In genomic region chr20:11054266-11055025, GRCh38 we compare ENCODE assay signal across 17 cellular contexts.
DNase-seq lines count a peak whose midpoint lies in the region; ATAC-seq and TF ChIP-seq lines count a peak whose summit lies in the region.
"Had no signal": no experiment of that assay in that cellular context is flagged by ENCODE, and none has a peak within 500 bp of the region (broad histone marks: within the 10 kb centered on the region; RNA-seq: fewer than 3 reads in every experiment).

No MANE protein-coding gene starts in this region.

- no peak overlapping the region for H2AK5ac ChIP-seq in mesendoderm (ENCODE audit: low read length)

- no peak overlapping the region for H4K8ac ChIP-seq in mesendoderm (ENCODE audit: low read depth, low read length)

- no peak for TF ChIP-seq CTCF in foreskin fibroblast (IDR thresholded peaks at IDR 0.05; ENCODE audit: low read depth, low read length)

- H3K36me3 ChIP-seq in mesendoderm (ENCODE audit: control insufficient read depth, insufficient read depth, low read length) = no peaks in the 10 kb centered on the region

- H3K4me2 ChIP-seq in mesendoderm (ENCODE audit: low read length) = no peak overlapping the region

- H3K4ac ChIP-seq in mesendoderm (ENCODE audit: low read depth, low read length) = no peak overlapping the region

- no peak overlapping the region for H2BK15ac ChIP-seq in mesendoderm (replicated peaks; ENCODE audit: low read depth)

- no peak overlapping the region for H2BK5ac ChIP-seq in mesendoderm (ENCODE audit: low read length)

- H3K4me1 ChIP-seq in mesendoderm (ENCODE audit: control insufficient read depth, low read depth, low read length) = no peaks in the 10 kb centered on the region

- DNase-seq in Right ventricle myocardium inferior (ENCODE audit: missing footprints) (peak; percentile 42), left ventricle myocardium superior (no peak), glomerular visceral epithelial cell (ENCODE audit: extremely low spot score) (peak; percentile 79), mesendoderm (peak; percentile 19), foreskin fibroblast (no peak), cerebellar nuclear complex (lab: John Stamatoyannopoulos, UW) (no peak), NCI-H1105 treated with DMSO at 0.1 percent for 48 hours (lab: John Stamatoyannopoulos, UW) (no peak)
- DNase-seq: AML-193; C1 segment of cervical spinal cord; CD8-positive, alpha-beta T cell; Karpas-422; MV-4-11; NCI-H187; NCI-H446; NCI-H69 had no signal

- no peaks in the 10 kb centered on the region for H3K27me3 ChIP-seq in mesendoderm (ENCODE audit: insufficient read depth, low read length, poor library complexity)

- no peak overlapping the region for H3K18ac ChIP-seq in mesendoderm (ENCODE audit: low read length)

- no peaks in the 10 kb centered on the region for H3K79me1 ChIP-seq in mesendoderm (ENCODE audit: low read length)

- H3K56ac ChIP-seq in mesendoderm (ENCODE audit: low read length) = no peak overlapping the region

- H3K4me3 ChIP-seq in mesendoderm (ENCODE audit: low read length) (no peak overlapping the region), foreskin fibroblast (ENCODE audit: low read depth in 1 of 2, low read length in 2 of 2) (no peak overlapping the region)

- H3K23ac ChIP-seq in mesendoderm (ENCODE audit: low read length) = no peak overlapping the region

- no peak overlapping the region for H4K5ac ChIP-seq in mesendoderm (ENCODE audit: low read length)

- ATAC-seq in Right ventricle myocardium inferior (no peak), left ventricle myocardium superior (no peak), GM19452 (IDR thresholded peaks at IDR 0.05; ENCODE audit: unreplicated experiment) (no peak)
- ATAC-seq: CD8-positive, alpha-beta T cell had no signal

- H2BK120ac ChIP-seq in mesendoderm (ENCODE audit: low read depth, low read length) = no peak overlapping the region

- no CpG with 5 or more reads among the region's 8 CpGs for WGBS in mesendoderm (ENCODE audit: extremely low coverage, insufficient coverage, low lambda C conversion rate)

- no peak overlapping the region for H3K27ac ChIP-seq in mesendoderm (ENCODE audit: low read depth, low read length)
- H3K27ac ChIP-seq: 22Rv1 had no signal

- intact Hi-C loops in Right ventricle myocardium inferior (cut with DNase I) (no loop called here), left ventricle myocardium superior (cut with micrococcal nuclease) (no loop called here)

- H3K9ac ChIP-seq in mesendoderm (ENCODE audit: low read length) = no peak overlapping the region

- H3K79me2 ChIP-seq in mesendoderm (ENCODE audit: control insufficient read depth, insufficient read depth, low read length) = no peaks in the 10 kb centered on the region

Comparison
In these comparisons a context has a peak if more than half of its experiments do, and no peak if none do; other contexts are left out.
1. DNase-seq: peak in Right ventricle myocardium inferior (single experiment), glomerular visceral epithelial cell (single experiment) and mesendoderm (single experiment); none in left ventricle myocardium superior (single experiment), foreskin fibroblast (0 of 2), cerebellar nuclear complex (0 of 2) and NCI-H1105 treated with DMSO at 0.1 percent for 48 hours (single experiment).